ENCODE assay signal across 15 cellular contexts in genomic region chr6:4903751-4904370, GRCh38.
"Had no signal": no experiment of that assay in that cellular context is flagged by ENCODE, and none has a peak within 500 bp of the region (broad histone marks: within the 10 kb centered on the region; RNA-seq: fewer than 3 reads in every experiment).

No MANE protein-coding gene starts in this region.

- ATAC-seq: activated T-helper 17 cell treated with anti-CD3 and anti-CD28 coated beads, Interleukin-2, amount 50 U/mL, for 72 hours; mucosa of descending colon; natural killer cell had no signal

- DNase-seq: activated CD4-positive, alpha-beta T cell treated with anti-CD3 and anti-CD28 coated beads, Interleukin-2, amount 10 ng/mL, durations not matched to agents 7 days and 5 days; activated CD4-positive, CD25-positive, alpha-beta regulatory T cell; activated CD8-positive, alpha-beta memory T cell treated with anti-CD3 and anti-CD28 coated beads for 24 hours; activated naive CD4-positive, alpha-beta T cell treated with anti-CD3 and anti-CD28 coated beads for 36 hours; cortex of kidney; effector CD8-positive, alpha-beta T cell; glutamatergic neuron; mucosa of descending colon; natural killer cell; stimulated activated CD4-positive, alpha-beta T cell treated with anti-CD3 and anti-CD28 coated beads, Interleukin-12 subunit alpha, Interleukin-12 subunit beta, amount 100 ng/mL, for 4 hours; stimulated activated CD4-positive, alpha-beta T cell treated with anti-CD3 and anti-CD28 coated beads, Interleukin-2, amount 100 ng/mL, for 48 hours; stimulated activated naive CD4-positive, alpha-beta T cell treated with Interleukin-2 at 50 U/mL for 16 hours; T-helper 2 cell had no signal

- H3K9me3 ChIP-seq: mucosa of descending colon had no signal

- H3K27ac ChIP-seq: epithelial cell of prostate had no signal

- H3K4me3 ChIP-seq: mucosa of descending colon had no signal
